In the genomic region with DNA sequence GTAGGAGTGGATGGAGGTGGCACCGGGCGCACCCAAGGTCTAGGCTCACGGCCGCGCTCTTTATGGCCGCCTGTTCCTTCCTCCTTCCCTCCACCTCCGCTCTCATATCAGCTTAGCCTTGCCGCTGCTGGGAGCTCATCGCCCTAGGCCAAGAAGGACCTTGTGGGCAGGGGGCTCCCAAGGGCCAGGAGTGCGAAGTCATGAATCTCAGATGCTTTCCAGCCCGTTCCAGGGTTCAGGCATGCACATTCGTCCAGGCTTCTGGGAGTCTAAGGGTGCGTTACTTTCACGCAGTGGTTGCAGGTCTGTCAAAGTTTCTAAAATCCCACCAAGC, we compare ENCODE assay signal across 10 cellular contexts. TPM values are rescaled to one million over a fixed set of nuclear protein-coding genes. Genes with fewer than 3 reads are reported as not detected.
DNase-seq lines count a peak whose midpoint lies in the region; ATAC-seq, FAIRE-seq and TF ChIP-seq lines count a peak whose summit lies in the region.
"Had no signal": no experiment of that assay in that cellular context is flagged by ENCODE, and none has a peak within 500 bp of the region (broad histone marks: within the 10 kb centered on the region; RNA-seq: fewer than 3 reads in every experiment).

No MANE protein-coding gene starts in this region.

- H3K4me3 ChIP-seq in ACC112 (ENCODE audit: low read depth, low read length): peak overlapping the region; percentile 66
- H3K4me3 ChIP-seq in HUES6 (ENCODE audit: low read depth, low read length): peak overlapping the region; percentile 48
- no peak overlapping the region for H3K4me3 ChIP-seq in endothelial cell of umbilical vein (replicated peaks in 1 of 3; ENCODE audit: insufficient read depth in 1 of 3, low read depth in 1 of 3, low read length in 3 of 3)

- H3K27me3 Mint-ChIP-seq in nephron progenitor cell (ENCODE audit: low read depth, poor library complexity): peaks cover 59% of the 10 kb centered on the region

- TF ChIP-seq POLR2A in endothelial cell of umbilical vein (IDR thresholded peaks at IDR 0.05; ENCODE audit: low read depth, low read length): no peak

- H3K4me1 Mint-ChIP-seq in nephron progenitor cell: peaks cover 39% of the 10 kb centered on the region

- no peaks in the 10 kb centered on the region for H3K9me3 ChIP-seq in HUES6 (ENCODE audit: control insufficient read depth, insufficient read depth, low read depth, low read length)
- no peaks in the 10 kb centered on the region for H3K9me3 ChIP-seq in endothelial cell of umbilical vein (replicated peaks; ENCODE audit: control insufficient read depth, insufficient read depth, low read length)

- ATAC-seq in left lobe of liver (no peak), HG03095 (IDR thresholded peaks at IDR 0.05; ENCODE audit: unreplicated experiment) (no peak)

- H3K4me2 ChIP-seq in endothelial cell of umbilical vein (ENCODE audit: insufficient read depth, low read length): peak overlapping the region; percentile 38

- no peaks in the 10 kb centered on the region for H3K27me3 ChIP-seq in ACC112 (ENCODE audit: insufficient read depth, low read length)
- peaks cover 45% of the 10 kb centered on the region for H3K27me3 ChIP-seq in HUES6 (ENCODE audit: control insufficient read depth, insufficient read depth, low read length)
- H3K27me3 ChIP-seq in endothelial cell of umbilical vein (ENCODE audit: control insufficient read depth in 2 of 2, insufficient read depth in 2 of 2, low read length in 2 of 2): peaks cover 2 to 3% of the 10 kb centered on the region in 2 experiments

- in situ Hi-C loops in GM13977 (cut with MboI; ENCODE audit: low pct_unique_long_range_greater_than_20kb, low sequenced_read_pairs, unreplicated experiment): no loop called here

- no peak for TF ChIP-seq CTCF in endothelial cell of umbilical vein (IDR thresholded peaks at IDR 0.05; ENCODE audit: extremely low read depth in 1 of 2, insufficient read depth in 1 of 2, low read depth in 1 of 2, low read length in 2 of 2)
- no peak for TF ChIP-seq CTCF in nephron progenitor cell (IDR thresholded peaks at IDR 0.05)
- no peak for TF ChIP-seq CTCF in GM13977 (IDR thresholded peaks at IDR 0.05; ENCODE audit: extremely low read depth, insufficient read depth, missing control alignments)
- no peak for TF ChIP-seq CTCF in RWPE1 (conservative IDR thresholded peaks at IDR 0.05; ENCODE audit: low read depth)

- DNase-seq in endothelial cell of umbilical vein (ENCODE audit: low read depth, low spot score) (no peak), nephron progenitor cell (no peak), GM13977 (ENCODE audit: low spot score) (no peak), RWPE1 (ENCODE audit: low spot score) (no peak), left lobe of liver (ENCODE audit: low spot score) (no peak)

- H3K4me1 ChIP-seq in ACC112 (ENCODE audit: control insufficient read depth, insufficient read depth, low read length, unreplicated experiment) (no peaks in the 10 kb centered on the region), HUES6 (ENCODE audit: control insufficient read depth, insufficient read depth, low read length) (peaks cover 29% of the 10 kb centered on the region), endothelial cell of umbilical vein (ENCODE audit: control insufficient read depth, extremely low read depth, insufficient read depth, low read length) (peaks cover 9% of the 10 kb centered on the region)

- dilution Hi-C loops in endothelial cell of umbilical vein (cut with MboI; ENCODE audit: extremely low pct_ligation_motif_present, low sequenced_read_pairs): no loop called here

- no peak overlapping the region for H3K27ac ChIP-seq in ACC112 (ENCODE audit: low read depth, low read length)
- no peak overlapping the region for H3K27ac ChIP-seq in HUES6 (ENCODE audit: low read depth, low read length)
- no peak overlapping the region for H3K27ac ChIP-seq in endothelial cell of umbilical vein (ENCODE audit: insufficient read depth, low read depth, low read length)
- H3K27ac ChIP-seq in RWPE1: no peak overlapping the region

- intact Hi-C loops in endothelial cell of umbilical vein (cut with micrococcal nuclease): loop anchor here (5.0 kb wide), 1 partner anchor 133 kb away; the partner anchor contains the start of genes C22orf23 and POLR2F

- H3K79me2 ChIP-seq in ACC112 (ENCODE audit: control insufficient read depth, insufficient read depth, low read length, unreplicated experiment) (no peaks in the 10 kb centered on the region), endothelial cell of umbilical vein (ENCODE audit: control insufficient read depth, insufficient read depth, low read length) (no peaks in the 10 kb centered on the region)

- no peaks in the 10 kb centered on the region for H3K9me1 ChIP-seq in endothelial cell of umbilical vein (replicated peaks; ENCODE audit: control insufficient read depth, extremely low read depth, insufficient read depth, low read length)

- H3K36me3 Mint-ChIP-seq in nephron progenitor cell (ENCODE audit: low read depth): peaks cover 4% of the 10 kb centered on the region

- POLR2A ChIA-PET in endothelial cell of umbilical vein (lab: Charles Lee) (no interaction called here), RWPE1 (lab: Yijun Ruan, JAX; ENCODE audit: low non-redundant PET) (no interaction called here)

- no peak overlapping the region for H2AFZ ChIP-seq in ACC112 (ENCODE audit: low read length, unreplicated experiment)
- peak overlapping the region; percentile 85 for H2AFZ ChIP-seq in endothelial cell of umbilical vein (ENCODE audit: low read depth, low read length)

- CTCF ChIA-PET in endothelial cell of umbilical vein (lab: Charles Lee) (interaction anchor here (1.2 to 5.9 kb wide), 12 partner anchors 8 to 146 kb away, joined by 4 to 223 read pairs (median 16); partner anchors contain the start of genes EIF3L, GCAT and MICALL1), RWPE1 (lab: Yijun Ruan, JAX) (interaction anchor here (0.6 to 2.4 kb wide), 3 partner anchors 26 to 146 kb away, joined by 4 to 14 read pairs (median 5); no protein-coding TSS in a partner anchor)

- no peaks in the 10 kb centered on the region for H4K20me1 ChIP-seq in endothelial cell of umbilical vein (replicated peaks; ENCODE audit: control insufficient read depth, extremely low read depth, insufficient read depth, low read length)

- H3K9ac ChIP-seq in HUES6 (ENCODE audit: low read length) (peak overlapping the region; percentile 26), endothelial cell of umbilical vein (replicated peaks; ENCODE audit: extremely low read depth, insufficient read depth, low read length) (no peak overlapping the region)

- no peaks in the 10 kb centered on the region for H3K36me3 ChIP-seq in ACC112 (ENCODE audit: insufficient read depth, low read length)
- H3K36me3 ChIP-seq in HUES6 (ENCODE audit: control insufficient read depth, insufficient read depth, low read length): peaks cover 20% of the 10 kb centered on the region
- H3K36me3 ChIP-seq in endothelial cell of umbilical vein (ENCODE audit: control insufficient read depth in 2 of 2, extremely low read depth in 1 of 2, insufficient read depth in 2 of 2, low read length in 2 of 2): peaks cover 0 to 4% of the 10 kb centered on the region in 2 experiments

- no peaks in the 10 kb centered on the region for H3K9me3 Mint-ChIP-seq in nephron progenitor cell

- no TSS peak for BruUV-seq in endothelial cell of umbilical vein (replicated peaks; lab: Mats Ljungman, UMichigan)

- FAIRE-seq in endothelial cell of umbilical vein (lab: Jason Lieb, UNC): no peak

- H3K4me3 Mint-ChIP-seq in nephron progenitor cell: peak overlapping the region; percentile 71

- no peak overlapping the region for H3K27ac Mint-ChIP-seq in nephron progenitor cell

TF ChIP-seq in endothelial cell of umbilical vein, 7 proteins besides CTCF, POLR2A, EP300 and RAD21 (continues in another document):
- TF ChIP-seq MYC (IDR thresholded peaks at IDR 0.05; ENCODE audit: low read depth, low read length) (no peak), EZH2 (IDR thresholded peaks at IDR 0.05; ENCODE audit: borderline replicate concordance, low read depth, low read length, severe bottlenecking) (peak; percentile 35)

RNA-seq across cellular contexts. Expression of gene GALR3, which starts 4.1 kb away (rescaled TPM):
- not detected in 2 replicates for total RNA-seq in endothelial cell of umbilical vein
- not detected in 2 replicates for polyA plus RNA-seq in endothelial cell of umbilical vein
- not detected in 2 replicates for polyA plus RNA-seq in endothelial cell of umbilical vein (2011; cell fraction: cytosol; rRNA removed)
- not detected in 2 replicates for polyA plus RNA-seq in endothelial cell of umbilical vein (2011; cell fraction: nucleus; rRNA removed)
- polyA plus RNA-seq in endothelial cell of umbilical vein (2012): not detected in 2 replicates
- 0.34 TPM in 1 of 2 replicates, not detected in the other for polyA minus RNA-seq in endothelial cell of umbilical vein
- not detected for polyA minus RNA-seq in endothelial cell of umbilical vein (2011; cell fraction: cytosol; rRNA and poly(A)+ RNA removed)
- not detected in 2 replicates for polyA minus RNA-seq in endothelial cell of umbilical vein (2011; cell fraction: nucleus; rRNA and poly(A)+ RNA removed)
- total RNA-seq in left lobe of liver: 0.65 TPM
- total RNA-seq: M059J, mononuclear cell had no signal

RNA-seq across cellular contexts. Expression of gene GCAT, which starts 11.3 kb away (rescaled TPM):
- total RNA-seq in endothelial cell of umbilical vein (19.7 and 19.9 TPM in 2 replicates), left lobe of liver (49.6 TPM)
- polyA plus RNA-seq in endothelial cell of umbilical vein: 19.7 and 24.4 TPM in 2 replicates
- 14.5 and 16.7 TPM in 2 replicates for polyA plus RNA-seq in endothelial cell of umbilical vein (2011; cell fraction: cytosol; rRNA removed)
- 11.3 and 14.8 TPM in 2 replicates for polyA plus RNA-seq in endothelial cell of umbilical vein (2011; cell fraction: nucleus; rRNA removed)
- 11.3 and 13.0 TPM in 2 replicates for polyA plus RNA-seq in endothelial cell of umbilical vein (2012)
- 10.5 and 11.2 TPM in 2 replicates for polyA minus RNA-seq in endothelial cell of umbilical vein
- 6.8 TPM for polyA minus RNA-seq in endothelial cell of umbilical vein (2011; cell fraction: cytosol; rRNA and poly(A)+ RNA removed)
- polyA minus RNA-seq in endothelial cell of umbilical vein (2011; cell fraction: nucleus; rRNA and poly(A)+ RNA removed): 2.5 and 3.3 TPM in 2 replicates

RNA-seq across cellular contexts. Expression of gene ANKRD54, which starts 25.1 kb away (rescaled TPM):
- total RNA-seq in endothelial cell of umbilical vein (25.5 and 26.0 TPM in 2 replicates), left lobe of liver (9.7 TPM)
- 26.7 and 40.0 TPM in 2 replicates for polyA plus RNA-seq in endothelial cell of umbilical vein
- 25.3 and 27.1 TPM in 2 replicates for polyA plus RNA-seq in endothelial cell of umbilical vein (2011; cell fraction: cytosol; rRNA removed)
- polyA plus RNA-seq in endothelial cell of umbilical vein (2011; cell fraction: nucleus; rRNA removed): 34.0 and 37.4 TPM in 2 replicates
- 14.4 and 16.2 TPM in 2 replicates for polyA plus RNA-seq in endothelial cell of umbilical vein (2012)
- polyA minus RNA-seq in endothelial cell of umbilical vein: 13.3 and 16.9 TPM in 2 replicates
- polyA minus RNA-seq in endothelial cell of umbilical vein (2011; cell fraction: cytosol; rRNA and poly(A)+ RNA removed): 17.3 TPM
- 9.4 and 9.6 TPM in 2 replicates for polyA minus RNA-seq in endothelial cell of umbilical vein (2011; cell fraction: nucleus; rRNA and poly(A)+ RNA removed)

RNA-seq across cellular contexts. Expression of gene EIF3L, which starts 30.2 kb away (rescaled TPM):
- total RNA-seq in endothelial cell of umbilical vein: 442 and 479 TPM in 2 replicates
- 601 and 647 TPM in 2 replicates for polyA plus RNA-seq in endothelial cell of umbilical vein
- 624 and 642 TPM in 2 replicates for polyA plus RNA-seq in endothelial cell of umbilical vein (2011; cell fraction: cytosol; rRNA removed)
- polyA plus RNA-seq in endothelial cell of umbilical vein (2011; cell fraction: nucleus; rRNA removed): 261 and 274 TPM in 2 replicates
- polyA plus RNA-seq in endothelial cell of umbilical vein (2012): 656 and 666 TPM in 2 replicates
- polyA minus RNA-seq in endothelial cell of umbilical vein: 794 and 798 TPM in 2 replicates
- 217 TPM for polyA minus RNA-seq in endothelial cell of umbilical vein (2011; cell fraction: cytosol; rRNA and poly(A)+ RNA removed)
- polyA minus RNA-seq in endothelial cell of umbilical vein (2011; cell fraction: nucleus; rRNA and poly(A)+ RNA removed): 110 and 171 TPM in 2 replicates
- total RNA-seq in left lobe of liver: 136 TPM

Comparison
In these comparisons a context has a peak if more than half of its experiments do, and no peak if none do; other contexts are left out.
1. H3K4me3 ChIP-seq: peak in ACC112 (single experiment) and HUES6 (single experiment); none in endothelial cell of umbilical vein (0 of 3).